ENCODE assay signal across 18 cellular contexts in the genomic region with DNA sequence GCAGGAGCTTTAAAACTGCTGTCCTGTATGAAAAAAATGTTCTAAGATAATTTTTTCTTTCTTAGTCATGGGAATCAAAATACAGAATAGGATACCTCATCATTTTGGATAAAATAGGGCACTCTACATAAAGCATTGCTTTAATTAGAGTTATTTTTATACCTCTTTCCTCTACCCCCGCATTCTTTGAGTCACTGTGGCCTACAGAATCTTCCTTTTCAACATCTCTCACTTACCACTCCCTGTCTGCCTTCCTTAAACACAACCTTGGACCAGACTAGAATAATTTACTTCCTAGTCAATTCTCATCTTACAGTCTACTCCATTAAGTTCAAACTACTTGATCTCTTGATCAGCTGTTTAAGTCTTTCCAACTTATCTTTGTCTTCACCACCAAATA.
"Had no signal": no experiment of that assay in that cellular context is flagged by ENCODE, and none has a peak within 500 bp of the region (broad histone marks: within the 10 kb centered on the region; RNA-seq: fewer than 3 reads in every experiment).

No MANE protein-coding gene starts in this region.

- H3K36me3 ChIP-seq: neutrophil, right atrium auricular region, vagina had no signal

- H3K9me3 ChIP-seq: mucosa of descending colon, neutrophil, right atrium auricular region, tibial nerve, vagina had no signal

- H3K4me1 ChIP-seq: right atrium auricular region, tibial nerve, vagina had no signal

- DNase-seq: activated CD4-positive, alpha-beta T cell treated with anti-CD3 and anti-CD28 coated beads for 1 hour; activated CD4-positive, alpha-beta T cell treated with anti-CD3 and anti-CD28 coated beads, Interleukin-2, amount 50 U/mL, for 48 hours; activated naive CD4-positive, alpha-beta T cell treated with anti-CD3 and anti-CD28 coated beads for 36 hours; activated T-cell treated with anti-CD3 and anti-CD28 coated beads, Interleukin-2, amount 50 U/mL, for 1 hour; hippocampal formation; left ventricle myocardium superior; mucosa of descending colon; natural killer cell; posterior cingulate gyrus; stimulated activated CD4-positive, alpha-beta T cell treated with anti-CD3 and anti-CD28 coated beads, Interleukin-15, amount 100 ng/mL, for 24 hours; stimulated activated CD4-positive, alpha-beta T cell treated with anti-CD3 and anti-CD28 coated beads, Interleukin-4, amount 100 ng/mL, for 24 hours; stimulated activated naive CD4-positive, alpha-beta T cell; T-helper 9 cell had no signal

- H3K27me3 ChIP-seq: neutrophil, right atrium auricular region, tibial nerve, vagina had no signal

- ATAC-seq: left ventricle myocardium superior, mucosa of descending colon, natural killer cell had no signal

- H3K27ac ChIP-seq: neutrophil, right atrium auricular region, skin epidermis, tibial nerve, vagina had no signal

- H3K4me3 ChIP-seq: mucosa of descending colon, right atrium auricular region, skin epidermis, tibial nerve, vagina had no signal
